In genomic region chr14:57066887-57067513, GRCh38 we compare ENCODE assay signal across 8 cellular contexts.
A peak's percentile ranks its signal among the peaks of the same experiment; 100 is the strongest.
DNase-seq lines count a peak whose midpoint lies in the region; ATAC-seq and TF ChIP-seq lines count a peak whose summit lies in the region.

No MANE protein-coding gene starts in this region.

- DNase-seq in GM03348 (ENCODE audit: low spot score) = peak; percentile 31
- peak; percentile 43 for DNase-seq in NCI-H526 treated with DMSO at 0.1 percent for 48 hours (lab: John Stamatoyannopoulos, UW)
- peak; percentile 44 for DNase-seq in activated naive CD8-positive, alpha-beta T cell treated with anti-CD3 and anti-CD28 coated beads, Interleukin-2, amount 50 U/mL, for 24 hours
- peak in 1 of 2 donors; percentile 53 for DNase-seq in left colon
- peak; percentile 73 for DNase-seq in testis

- intact Hi-C loops in left colon (cut with DNase I, micrococcal nuclease) (no loop called here), testis (cut with DNase I; ENCODE audit: low total_unique reads) (no loop called here)

- no peaks in the 10 kb centered on the region for H3K4me1 Mint-ChIP-seq in activated naive CD8-positive, alpha-beta T cell treated with anti-CD3 and anti-CD28 coated beads, Interleukin-2, amount 50 U/mL, for 24 hours

- H3K27me3 ChIP-seq in testis = no peaks in the 10 kb centered on the region

- no peak for ATAC-seq in activated naive CD8-positive, alpha-beta T cell treated with anti-CD3 and anti-CD28 coated beads, Interleukin-2, amount 50 U/mL, for 24 hours
- ATAC-seq in left colon (peak; percentile 78), HG03439 (IDR thresholded peaks at IDR 0.05; ENCODE audit: unreplicated experiment) (no peak), GM18858 (IDR thresholded peaks at IDR 0.05; ENCODE audit: unreplicated experiment) (no peak)

- H3K27me3 Mint-ChIP-seq in activated naive CD8-positive, alpha-beta T cell treated with anti-CD3 and anti-CD28 coated beads, Interleukin-2, amount 50 U/mL, for 24 hours = peaks cover 47% of the 10 kb centered on the region

- H3K9me3 Mint-ChIP-seq in activated naive CD8-positive, alpha-beta T cell treated with anti-CD3 and anti-CD28 coated beads, Interleukin-2, amount 50 U/mL, for 24 hours = no peaks in the 10 kb centered on the region

- WGBS in testis, 2 donors = 15 to 21% methylated on average over 12 of the region's 12 CpGs

- no peaks in the 10 kb centered on the region for H3K9me3 ChIP-seq in HEK293 (ENCODE audit: control insufficient read depth, insufficient read depth, low read depth, low read length)
- H3K9me3 ChIP-seq in testis = no peaks in the 10 kb centered on the region

- no peaks in the 10 kb centered on the region for H3K36me3 Mint-ChIP-seq in activated naive CD8-positive, alpha-beta T cell treated with anti-CD3 and anti-CD28 coated beads, Interleukin-2, amount 50 U/mL, for 24 hours (ENCODE audit: low read depth)

- no peak overlapping the region for H3K4me3 Mint-ChIP-seq in activated naive CD8-positive, alpha-beta T cell treated with anti-CD3 and anti-CD28 coated beads, Interleukin-2, amount 50 U/mL, for 24 hours

- H3K27ac ChIP-seq in HEK293 (ENCODE audit: extremely low read depth, low read depth, low read length) (no peak overlapping the region), testis (no peak overlapping the region)

- H3K4me1 ChIP-seq in HEK293 (ENCODE audit: control insufficient read depth, insufficient read depth, low read length) = 0 out of 2 replicates have a peak, but pooled peaks cover 2% of the 10 kb centered on the region
- H3K4me1 ChIP-seq in testis = no peaks in the 10 kb centered on the region

- TF ChIP-seq CTCF in HEK293 (tag by site-specific recombination; IDR thresholded peaks at IDR 0.05) (peak; percentile 51; the same call in 1 of the 2 replicates), testis (IDR thresholded peaks at IDR 0.05) (peak in 2 of 3 experiments; percentile 10 to 41)

- no peaks in the 10 kb centered on the region for H3K36me3 ChIP-seq in HEK293 (ENCODE audit: control insufficient read depth in 2 of 2, insufficient read depth in 1 of 2, low read length in 2 of 2)
- H3K36me3 ChIP-seq in testis (ENCODE audit: low read depth, missing control alignments) = no peaks in the 10 kb centered on the region

- CTCF ChIA-PET in HEK293 (lab: Yijun Ruan, JAX) = interaction anchor here (0.6 to 1.6 kb wide), 10 partner anchors 8 to 576 kb away, joined by 3 to 7 read pairs (median 4); no protein-coding TSS in a partner anchor

- POLR2A ChIA-PET in HEK293 (lab: Yijun Ruan, JAX) = no interaction called here

- TF ChIP-seq POLR2A in testis (IDR thresholded peaks at IDR 0.05) = no peak

- H3K4me3 ChIP-seq in HEK293 (ENCODE audit: low read depth, low read length) (no peak overlapping the region), testis (no peak overlapping the region)

- H3K27ac Mint-ChIP-seq in activated naive CD8-positive, alpha-beta T cell treated with anti-CD3 and anti-CD28 coated beads, Interleukin-2, amount 50 U/mL, for 24 hours = no peak overlapping the region

TF ChIP-seq in HEK293, 187 proteins besides CTCF, POLR2A, EP300 and RAD21:
- TF ChIP-seq ZNF544 (tag by site-specific recombination; IDR thresholded peaks at IDR 0.05) (no peak), TRIM28 (IDR thresholded peaks at IDR 0.05; ENCODE audit: borderline replicate concordance, low read length) (no peak), ZXDB (tag by site-specific recombination; IDR thresholded peaks at IDR 0.05) (no peak), ZNF394 (tag by site-specific recombination; IDR thresholded peaks at IDR 0.05; ENCODE audit: borderline replicate concordance) (no peak), ZNF660 (tag by site-specific recombination; IDR thresholded peaks at IDR 0.05) (peak; percentile 50; the same call in 1 of the 2 replicates), ZBTB17 (tag by site-specific recombination; IDR thresholded peaks at IDR 0.05) (no peak), ZNF280C (tag by site-specific recombination; IDR thresholded peaks at IDR 0.05) (no peak), ZNF335 (tag by site-specific recombination; conservative IDR thresholded peaks at IDR 0.05) (peak; percentile 29; the same call in 1 of the 2 replicates), ZNF202 (tag by site-specific recombination; IDR thresholded peaks at IDR 0.05; ENCODE audit: borderline replicate concordance) (no peak), SP3 (tag by site-specific recombination; IDR thresholded peaks at IDR 0.05) (no peak), SP2 (tag by site-specific recombination; IDR thresholded peaks at IDR 0.05) (no peak), PRDM1 (tag by site-specific recombination; IDR thresholded peaks at IDR 0.05) (peak; percentile 16; the same call in 1 of the 2 replicates), ZNF654 (tag by site-specific recombination; IDR thresholded peaks at IDR 0.05; ENCODE audit: low read depth) (peak; percentile 67)
- TF ChIP-seq, protein P1, sequence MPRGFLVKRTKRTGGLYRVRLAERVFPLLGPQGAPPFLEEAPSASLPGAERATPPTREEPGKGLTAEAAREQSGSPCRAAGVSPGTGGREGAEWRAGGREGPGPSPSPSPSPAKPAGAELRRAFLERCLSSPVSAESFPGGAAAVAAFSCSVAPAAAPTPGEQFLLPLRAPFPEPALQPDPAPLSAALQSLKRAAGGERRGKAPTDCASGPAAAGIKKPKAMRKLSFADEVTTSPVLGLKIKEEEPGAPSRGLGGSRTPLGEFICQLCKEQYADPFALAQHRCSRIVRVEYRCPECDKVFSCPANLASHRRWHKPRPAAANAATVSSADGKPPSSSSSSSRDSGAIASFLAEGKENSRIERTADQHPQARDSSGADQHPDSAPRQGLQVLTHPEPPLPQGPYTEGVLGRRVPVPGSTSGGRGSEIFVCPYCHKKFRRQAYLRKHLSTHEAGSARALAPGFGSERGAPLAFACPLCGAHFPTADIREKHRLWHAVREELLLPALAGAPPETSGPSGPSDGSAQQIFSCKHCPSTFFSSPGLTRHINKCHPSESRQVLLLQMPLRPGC (tag by site-specific recombination; IDR thresholded peaks at IDR 0.05) = no peak
